22 cellular contexts compared by ENCODE assay signal in genomic region chr22:28188480-28188879, GRCh38.
DNase-seq lines count a peak whose midpoint lies in the region; FAIRE-seq and TF ChIP-seq lines count a peak whose summit lies in the region.
"Had no signal": no experiment of that assay in that cellular context is flagged by ENCODE, and none has a peak within 500 bp of the region (broad histone marks: within the 10 kb centered on the region; RNA-seq: fewer than 3 reads in every experiment).

No MANE protein-coding gene starts in this region.

- no peak overlapping the region for H2AFZ ChIP-seq in H9 (ENCODE audit: low read length)
- H2AFZ ChIP-seq in H1 (ENCODE audit: low read length), result no peak overlapping the region

- H2BK5ac ChIP-seq in H9 (ENCODE audit: insufficient read length, low read length), result no peak overlapping the region
- H2BK5ac ChIP-seq in H1 (ENCODE audit: low read depth, low read length), result no peak overlapping the region
- H2BK5ac ChIP-seq in mesendoderm (ENCODE audit: low read length), result no peak overlapping the region

- H2AK5ac ChIP-seq in H9 (ENCODE audit: insufficient read length, low read length) (no peak overlapping the region), H1 (ENCODE audit: low read depth, low read length) (no peak overlapping the region), mesendoderm (ENCODE audit: low read length) (no peak overlapping the region)

- H4K8ac ChIP-seq in H9 (replicated peaks; ENCODE audit: insufficient read length, low read depth, low read length) (no peak overlapping the region), H1 (ENCODE audit: extremely low read depth, insufficient read depth, low read length) (no peak overlapping the region), mesendoderm (ENCODE audit: low read depth, low read length) (no peak overlapping the region)

- H3K23me2 ChIP-seq in H9 (ENCODE audit: insufficient read length, low read depth, low read length, poor library complexity, severe bottlenecking) (no peaks in the 10 kb centered on the region), H1 (ENCODE audit: low read depth, low read length) (no peaks in the 10 kb centered on the region)

- H4K20me1 ChIP-seq in H9 (ENCODE audit: control insufficient read depth, insufficient read depth, insufficient read length), result no peaks in the 10 kb centered on the region
- no peaks in the 10 kb centered on the region for H4K20me1 ChIP-seq in H1 (replicated peaks in 1 of 2; ENCODE audit: control insufficient read depth in 1 of 2, insufficient read depth in 2 of 2, low read length in 2 of 2)
- H4K20me1 ChIP-seq: BLaER1 treated with 17β-estradiol and CSF1 and Interleukin-3, amounts not matched to agents 10 nM and 100 nM had no signal

- TF ChIP-seq EP300 in H1 (IDR thresholded peaks at IDR 0.05; ENCODE audit: borderline replicate concordance in 1 of 2, low read depth in 2 of 2, low read length in 2 of 2), result no peak

- POLR2A ChIA-PET in H1 (lab: Charles Lee; ENCODE audit: partially characterized antibody), result no interaction called here

- no peak overlapping the region for H3K4me3 ChIP-seq in H1 (ENCODE audit: extremely low read depth in 1 of 4, insufficient read depth in 2 of 4, low read depth in 3 of 4, low read length in 4 of 4)
- no peak overlapping the region for H3K4me3 ChIP-seq in mesendoderm (ENCODE audit: low read length)
- no peak overlapping the region for H3K4me3 ChIP-seq in tibial artery
- no peak overlapping the region for H3K4me3 ChIP-seq in BE2C (ENCODE audit: low read depth, low read length)
- H3K4me3 ChIP-seq: BLaER1 treated with 17β-estradiol and CSF1 and Interleukin-3, amounts not matched to agents 10 nM and 100 nM; SK-N-MC had no signal

- H3T11ph ChIP-seq in H9 (ENCODE audit: low read length), result no peak overlapping the region

- H3K14ac ChIP-seq in H9 (ENCODE audit: insufficient read depth, low read length), result no peak overlapping the region; the same call in 1 of the 2 replicates
- H3K14ac ChIP-seq in H1 (ENCODE audit: insufficient read length), result no peak overlapping the region

- no peak for TF ChIP-seq POLR2A in H1 (IDR thresholded peaks at IDR 0.05; ENCODE audit: control extremely low read depth in 1 of 2, low read depth in 2 of 2, low read length in 2 of 2)

- no peaks in the 10 kb centered on the region for H3K79me2 ChIP-seq in H9 (ENCODE audit: insufficient read depth, low read length)
- no peaks in the 10 kb centered on the region for H3K79me2 ChIP-seq in H1 (ENCODE audit: control insufficient read depth in 1 of 2, insufficient read depth in 2 of 2, low read length in 2 of 2)
- H3K79me2 ChIP-seq in mesendoderm (ENCODE audit: control insufficient read depth, insufficient read depth, low read length), result no peaks in the 10 kb centered on the region

- no peak overlapping the region for H3K4me3 Mint-ChIP-seq in H9
- H3K4me3 Mint-ChIP-seq: CD8-positive, alpha-beta memory T cell; IgD-negative memory B cell had no signal

- H3K27me3 Mint-ChIP-seq in H9 (ENCODE audit: low read depth), result peaks cover 12% of the 10 kb centered on the region; the same call in 1 of the 2 replicates

- H3K36me3 Mint-ChIP-seq in H9 (ENCODE audit: insufficient read depth in 1 of 3, low read depth in 3 of 3), result peaks cover 5 to 22% (median 13%) of the 10 kb centered on the region in 3 experiments; a peak in 5 of 7 replicates
- H3K36me3 Mint-ChIP-seq: CD8-positive, alpha-beta memory T cell; IgD-negative memory B cell had no signal

- no peak overlapping the region for H3K9ac ChIP-seq in H9 (ENCODE audit: extremely low read depth, insufficient read length, low read length)
- no peak overlapping the region for H3K9ac ChIP-seq in H1 (replicated peaks in 1 of 4; ENCODE audit: extremely low read depth in 1 of 4, low read depth in 3 of 4, low read length in 3 of 4)
- H3K9ac ChIP-seq in mesendoderm (ENCODE audit: low read length), result no peak overlapping the region
- H3K9ac ChIP-seq: BLaER1 treated with 17β-estradiol and CSF1 and Interleukin-3, amounts not matched to agents 10 nM and 100 nM had no signal

- H3K9me3 ChIP-seq in H9 (ENCODE audit: control insufficient read depth, low read depth, low read length) (no peaks in the 10 kb centered on the region), H1 (ENCODE audit: insufficient read depth in 2 of 2, low read depth in 1 of 2, low read length in 1 of 2) (peaks cover 4 to 8% of the 10 kb centered on the region in 2 experiments; a peak in 2 of 4 replicates), tibial artery (no peaks in the 10 kb centered on the region), BE2C (no peaks in the 10 kb centered on the region)

- no peak overlapping the region for H4K5ac ChIP-seq in H9 (ENCODE audit: insufficient read length, low read depth, low read length)
- no peak overlapping the region for H4K5ac ChIP-seq in H1 (ENCODE audit: insufficient read length, low read depth, low read length)
- H4K5ac ChIP-seq in mesendoderm (ENCODE audit: low read length), result no peak overlapping the region

- H2BK15ac ChIP-seq in H9 (ENCODE audit: low read depth, low read length) (no peak overlapping the region), H1 (ENCODE audit: low read length) (no peak overlapping the region), mesendoderm (replicated peaks; ENCODE audit: low read depth) (no peak overlapping the region)

- H3K18ac ChIP-seq in H9 (ENCODE audit: insufficient read length, low read depth, low read length) (no peak overlapping the region), H1 (ENCODE audit: extremely low read depth, low read length) (no peak overlapping the region), mesendoderm (ENCODE audit: low read length) (no peak overlapping the region)

- H3K27ac Mint-ChIP-seq in H9, result peak overlapping the region in 2 of 3 experiments; percentile 29 to 68; a peak in 3 of 7 replicates
- H3K27ac Mint-ChIP-seq: IgD-negative memory B cell had no signal

- H4K91ac ChIP-seq in H9 (ENCODE audit: insufficient read length, low read depth, low read length) (peak overlapping the region; percentile 42), H1 (replicated peaks; ENCODE audit: insufficient read length, low read length) (no peak overlapping the region)

- H3K4me1 Mint-ChIP-seq in H9, result peaks cover 22 to 29% of the 10 kb centered on the region in 2 experiments
- H3K4me1 Mint-ChIP-seq: CD8-positive, alpha-beta memory T cell; IgD-negative memory B cell had no signal

- no CpG with 5 or more reads among the region's 4 CpGs for WGBS in H9 (ENCODE audit: extremely low coverage, insufficient read length, low lambda C conversion rate)
- 60% methylated on average over 4 of the region's 4 CpGs; no CpG with 5 or more reads in 1 of the 2 experiments for WGBS in H1 (ENCODE audit: extremely low coverage in 1 of 2, insufficient coverage in 1 of 2, insufficient read length in 1 of 2, insufficient replicate concordance in 2 of 2, low coverage in 1 of 2, low lambda C conversion rate in 2 of 2, missing lambda C conversion rate in 1 of 2), 2 experiments
- WGBS in mesendoderm (ENCODE audit: extremely low coverage, insufficient coverage, low lambda C conversion rate), result no CpG with 5 or more reads among the region's 4 CpGs

- H2BK120ac ChIP-seq in H9 (ENCODE audit: low read depth, low read length, poor library complexity, severe bottlenecking) (no peak overlapping the region), H1 (replicated peaks; ENCODE audit: low read depth, low read length) (no peak overlapping the region), mesendoderm (ENCODE audit: low read depth, low read length) (no peak overlapping the region)

- TF ChIP-seq RAD21 in H1 (IDR thresholded peaks at IDR 0.05 in 1 of 2, conservative IDR thresholded peaks at IDR 0.05 in 1 of 2; ENCODE audit: low read depth in 2 of 2, low read length in 2 of 2), result no peak

- H3K9me3 Mint-ChIP-seq in H9, result peaks cover 19 to 23% of the 10 kb centered on the region in 2 experiments

- H3K4me1 ChIP-seq in H9 (ENCODE audit: insufficient read depth, low read length) (peaks cover 7% of the 10 kb centered on the region), H1 (replicated peaks in 1 of 4; ENCODE audit: control insufficient read depth in 3 of 4, insufficient read depth in 4 of 4, low read length in 3 of 4) (peaks cover 0 to 7% (median 3%) of the 10 kb centered on the region in 4 experiments; a peak in 4 of 7 replicates), mesendoderm (ENCODE audit: control insufficient read depth, low read depth, low read length) (peaks cover 4% of the 10 kb centered on the region), tibial artery (peaks cover 0 to 8% (median under 1%) of the 10 kb centered on the region in 4 donors), BE2C (peaks cover 4% of the 10 kb centered on the region)
- H3K4me1 ChIP-seq: BLaER1 treated with 17β-estradiol and CSF1 and Interleukin-3, amounts not matched to agents 10 nM and 100 nM had no signal

- no peak overlapping the region for H3K23ac ChIP-seq in H9 (ENCODE audit: insufficient read length, low read depth, low read length)
- H3K23ac ChIP-seq in H1 (ENCODE audit: insufficient read length), result no peak overlapping the region
- H3K23ac ChIP-seq in mesendoderm (ENCODE audit: low read length), result no peak overlapping the region

- FAIRE-seq in H1 (lab: Jason Lieb, UNC), result peak; percentile 66
- FAIRE-seq: D721Med had no signal

- H3K4me2 ChIP-seq in H9 (ENCODE audit: insufficient read depth, insufficient read length, low read length) (no peak overlapping the region), H1 (ENCODE audit: insufficient read depth in 1 of 2, low read depth in 2 of 2, low read length in 2 of 2) (peak overlapping the region in 1 of 2 experiments; percentile 18; a peak in 2 of 4 replicates), mesendoderm (ENCODE audit: low read length) (no peak overlapping the region)
- H3K4me2 ChIP-seq: BLaER1 treated with 17β-estradiol and CSF1 and Interleukin-3, amounts not matched to agents 10 nM and 100 nM had no signal

- intact Hi-C loops in tibial artery (cut with DNase I; ENCODE audit: low total_unique reads), result no loop called here

- H3K27ac ChIP-seq in H9 (ENCODE audit: insufficient read length, low read depth, low read length), result no peak overlapping the region
- H3K27ac ChIP-seq in H1 (ENCODE audit: low read depth, low read length), result no peak overlapping the region
- H3K27ac ChIP-seq in mesendoderm (ENCODE audit: low read depth, low read length), result no peak overlapping the region
- no peak overlapping the region for H3K27ac ChIP-seq in tibial artery
- H3K27ac ChIP-seq: BLaER1 treated with 17β-estradiol and CSF1 and Interleukin-3, amounts not matched to agents 10 nM and 100 nM; HL-60; SK-N-MC had no signal

- CTCF ChIA-PET in H1 (lab: Charles Lee; ENCODE audit: partially characterized antibody), result no interaction called here

- peak; percentile 25 for DNase-seq in ELF-1 (ENCODE audit: low read depth, low spot score)
- peak; percentile 43 for DNase-seq in H9
- DNase-seq in H1 (ENCODE audit: low read depth in 1 of 2, low spot score in 2 of 2), result peak in 1 of 2 experiments; percentile 53
- peak; percentile 22 for DNase-seq in mesendoderm
- no peak for DNase-seq in activated CD4-positive, alpha-beta T cell treated with anti-CD3 and anti-CD28 coated beads, Interleukin-2, amount 50 U/mL, for 48 hours
- no peak for DNase-seq in tibial artery
- no peak for DNase-seq in BE2C
- DNase-seq: CD8-positive, alpha-beta memory T cell; DMS79; Karpas-422; NCI-H1092; NCI-H1436 treated with DMSO at 0.1 percent for 48 hours; NCI-H2081; NCI-H345; NCI-H524 treated with DMSO at 0.1 percent for 48 hours; NK-92 treated with Interleukin-12 subunit alpha and Interleukin-12 subunit beta, amount 100 ng/mL, for 24 hours; Right ventricle myocardium superior had no signal

- no peak overlapping the region for H2BK12ac ChIP-seq in H9 (ENCODE audit: insufficient read length, low read depth, low read length)
- H2BK12ac ChIP-seq in H1 (ENCODE audit: low read depth, low read length), result no peak overlapping the region

- no peaks in the 10 kb centered on the region for H3K27me3 ChIP-seq in H9 (ENCODE audit: insufficient read depth, low read length)
- no peaks in the 10 kb centered on the region for H3K27me3 ChIP-seq in H1 (replicated peaks in 1 of 4; ENCODE audit: control insufficient read depth in 3 of 4, extremely low read depth in 1 of 4, insufficient read depth in 3 of 4, low read length in 3 of 4)
- H3K27me3 ChIP-seq in mesendoderm (ENCODE audit: insufficient read depth, low read length, poor library complexity), result no peaks in the 10 kb centered on the region
- no peaks in the 10 kb centered on the region for H3K27me3 ChIP-seq in tibial artery
- H3K27me3 ChIP-seq in BE2C, result no peaks in the 10 kb centered on the region
- H3K27me3 ChIP-seq: BLaER1 treated with 17β-estradiol and CSF1 and Interleukin-3, amounts not matched to agents 10 nM and 100 nM had no signal

- no peak overlapping the region for H3K56ac ChIP-seq in H9 (ENCODE audit: insufficient read length, low read depth, low read length)
- no peak overlapping the region for H3K56ac ChIP-seq in H1 (replicated peaks; ENCODE audit: insufficient read length, low read depth, low read length)
- no peak overlapping the region for H3K56ac ChIP-seq in mesendoderm (ENCODE audit: low read length)

- no peak overlapping the region for H3K4ac ChIP-seq in H9 (ENCODE audit: low read depth, low read length)
- H3K4ac ChIP-seq in H1 (replicated peaks; ENCODE audit: insufficient read length, low read depth, low read length), result no peak overlapping the region
- H3K4ac ChIP-seq in mesendoderm (ENCODE audit: low read depth, low read length), result no peak overlapping the region

- no peak for TF ChIP-seq CTCF in H9 (conservative IDR thresholded peaks at IDR 0.05)
- TF ChIP-seq CTCF in H1 (IDR thresholded peaks at IDR 0.05; ENCODE audit: control extremely low read depth in 1 of 3, insufficient read depth in 1 of 3, low read depth in 1 of 3, low read length in 3 of 3), result no peak
- no peak for TF ChIP-seq CTCF in tibial artery (IDR thresholded peaks at IDR 0.05)
- TF ChIP-seq CTCF in BE2C (IDR thresholded peaks at IDR 0.05; ENCODE audit: low read depth, low read length), result no peak

- H3K36me3 ChIP-seq in H1 (ENCODE audit: control insufficient read depth in 2 of 4, insufficient read depth in 4 of 4, low read length in 3 of 4) (no peaks in the 10 kb centered on the region; a peak in 1 of 8 replicates), mesendoderm (ENCODE audit: control insufficient read depth, insufficient read depth, low read length) (no peaks in the 10 kb centered on the region), tibial artery (no peaks in the 10 kb centered on the region), BE2C (no peaks in the 10 kb centered on the region)
- H3K36me3 ChIP-seq: BLaER1 treated with 17β-estradiol and CSF1 and Interleukin-3, amounts not matched to agents 10 nM and 100 nM had no signal

- no peak overlapping the region for H2BK20ac ChIP-seq in H9 (ENCODE audit: low read depth, low read length, poor library complexity, severe bottlenecking)
- H2BK20ac ChIP-seq in H1 (ENCODE audit: low read length), result 0 out of 2 replicates have a peak overlapping the region, but pooled peaks have one; percentile 56

- H3K79me1 ChIP-seq in H9 (ENCODE audit: insufficient read depth, low read depth, low read length, poor library complexity, severe bottlenecking), result no peaks in the 10 kb centered on the region
- no peaks in the 10 kb centered on the region for H3K79me1 ChIP-seq in H1 (ENCODE audit: low read depth, low read length)
- no peaks in the 10 kb centered on the region for H3K79me1 ChIP-seq in mesendoderm (ENCODE audit: low read length)

Comparison
In these comparisons a context has a peak if more than half of its experiments do, and no peak if none do; other contexts are left out.
1. DNase-seq: peak in ELF-1 (single experiment), H9 (single experiment) and mesendoderm (single experiment); none in activated CD4-positive, alpha-beta T cell treated with anti-CD3 and anti-CD28 coated beads, Interleukin-2, amount 50 U/mL, for 48 hours (0 of 2), tibial artery (0 of 2) and BE2C (single experiment).